8 cellular contexts compared by ENCODE assay signal in genomic region chr11:67421421-67422031, GRCh38. TPM values are rescaled to one million over a fixed set of nuclear protein-coding genes. Genes with fewer than 3 reads are reported as not detected.
DNase-seq lines count a peak whose midpoint lies in the region; ATAC-seq and TF ChIP-seq lines count a peak whose summit lies in the region.

No MANE protein-coding gene starts in this region.

- H3K4me1 ChIP-seq in foreskin keratinocyte: peaks cover 4% of the 10 kb centered on the region
- peaks cover 5% of the 10 kb centered on the region for H3K4me1 ChIP-seq in smooth muscle cell (ENCODE audit: low read depth)

- DNase-seq in H7: no peak
- DNase-seq in T-helper 17 cell: no peak
- DNase-seq in foreskin keratinocyte: no peak
- no peak for DNase-seq in smooth muscle cell (lab: John Stamatoyannopoulos, UW; ENCODE audit: unreplicated experiment)
- no peak for DNase-seq in activated CD4-positive, CD25-positive, alpha-beta regulatory T cell treated with anti-CD3 and anti-CD28 coated beads, Interleukin-2, amount 50 U/mL, for 72 hours
- no peak for DNase-seq in NCI-H2107 (lab: John Stamatoyannopoulos, UW)
- no peak for DNase-seq in COR-L47 (lab: John Stamatoyannopoulos, UW)

- WGBS in smooth muscle cell (ENCODE audit: low lambda C conversion rate): 74% methylated on average over 23 of the region's 23 CpGs

- no peak overlapping the region for H3K9ac ChIP-seq in smooth muscle cell (ENCODE audit: low read depth)

- H3K36me3 ChIP-seq in H7 (replicated peaks; ENCODE audit: control insufficient read depth, insufficient read depth, low read length): no peaks in the 10 kb centered on the region
- no peaks in the 10 kb centered on the region for H3K36me3 ChIP-seq in smooth muscle cell (ENCODE audit: low read depth)

- no peaks in the 10 kb centered on the region for H3K36me3 Mint-ChIP-seq in T-helper 17 cell (ENCODE audit: low read depth)

- H3K27ac ChIP-seq in foreskin keratinocyte (no peak overlapping the region), smooth muscle cell (ENCODE audit: low read depth) (no peak overlapping the region)

- no peak overlapping the region for H2AFZ ChIP-seq in smooth muscle cell (ENCODE audit: low read depth)

- H4K20me1 ChIP-seq in smooth muscle cell (ENCODE audit: low read depth): no peaks in the 10 kb centered on the region

- H3K27me3 ChIP-seq in H7 (ENCODE audit: control insufficient read depth, insufficient read depth, low read length) (peaks cover 7% of the 10 kb centered on the region), foreskin keratinocyte (peaks cover 12% of the 10 kb centered on the region), smooth muscle cell (ENCODE audit: low read depth) (no peaks in the 10 kb centered on the region)

- ATAC-seq in T-helper 17 cell (no peak), foreskin keratinocyte (peak; percentile 24), HG03280 (IDR thresholded peaks at IDR 0.05; ENCODE audit: unreplicated experiment) (no peak)

- H3K9me3 ChIP-seq in T-helper 17 cell (ENCODE audit: control insufficient read depth, low read length, poor library complexity, severe bottlenecking): no peaks in the 10 kb centered on the region
- H3K9me3 ChIP-seq in smooth muscle cell (replicated peaks; ENCODE audit: low read depth): no peaks in the 10 kb centered on the region

- H3K4me3 Mint-ChIP-seq in T-helper 17 cell: peak overlapping the region; percentile 87

- H3K27me3 Mint-ChIP-seq in T-helper 17 cell: no peaks in the 10 kb centered on the region

- TF ChIP-seq CTCF in foreskin keratinocyte (conservative IDR thresholded peaks at IDR 0.05) (peak; percentile 43), smooth muscle cell (IDR thresholded peaks at IDR 0.05; ENCODE audit: borderline replicate concordance, insufficient read depth, poor library complexity, severe bottlenecking) (no peak)

- peaks cover 43% of the 10 kb centered on the region for H3K4me1 Mint-ChIP-seq in T-helper 17 cell

- H3K27ac Mint-ChIP-seq in T-helper 17 cell: no peak overlapping the region

- H3K79me2 ChIP-seq in smooth muscle cell (ENCODE audit: low read depth): no peaks in the 10 kb centered on the region

- no peaks in the 10 kb centered on the region for H3F3A ChIP-seq in smooth muscle cell (ENCODE audit: low read depth)

- H3K4me3 ChIP-seq in H7 (ENCODE audit: insufficient read depth, low read depth, low read length) (peak overlapping the region; percentile 25; the same call in 1 of the 2 replicates), smooth muscle cell (peak overlapping the region; percentile 59)

- H3K4me2 ChIP-seq in smooth muscle cell: peak overlapping the region; percentile 94

RNA-seq across cellular contexts. Expression of gene CARNS1, which starts 6.0 kb away (rescaled TPM):
- total RNA-seq in H7 (2014; rRNA removed; shearing (Covaris generic)): 0.07 and 0.17 TPM in 2 replicates
- total RNA-seq in T-helper 17 cell (1 to 10 TPM; 4.5 to 7.5 TPM), foreskin keratinocyte (not detected in 2 replicates), smooth muscle cell (0.36 and 0.85 TPM in 2 replicates)
- polyA plus RNA-seq in foreskin keratinocyte (0.01 TPM in 1 of 2 replicates, not detected in the other), smooth muscle cell (1.7 and 3.6 TPM in 2 replicates)

RNA-seq across cellular contexts. Expression of gene RPS6KB2, which starts 6.8 kb away (rescaled TPM):
- total RNA-seq in H7 (2014; rRNA removed; shearing (Covaris generic)): 88.9 and 90.2 TPM in 2 replicates
- total RNA-seq in T-helper 17 cell (10 to 100 TPM; 47.8 to 62.7 TPM), foreskin keratinocyte (68.8 and 76.4 TPM in 2 replicates), smooth muscle cell (66.5 and 86.9 TPM in 2 replicates)
- polyA plus RNA-seq in foreskin keratinocyte (77.5 and 91.5 TPM in 2 replicates), smooth muscle cell (102 and 107 TPM in 2 replicates)

RNA-seq across cellular contexts. Expression of gene PTPRCAP, which starts 16.0 kb away (rescaled TPM):
- 0.74 and 2.6 TPM in 2 replicates for total RNA-seq in H7 (2014; rRNA removed; shearing (Covaris generic))
- total RNA-seq in T-helper 17 cell (100 to 1,000 TPM; 170 to 184 TPM), foreskin keratinocyte (0.32 and 0.61 TPM in 2 replicates), smooth muscle cell (2.5 TPM in 1 of 2 replicates, not detected in the other)
- polyA plus RNA-seq in foreskin keratinocyte (0.29 and 0.69 TPM in 2 replicates), smooth muscle cell (1.1 TPM in 2 replicates)

RNA-seq across cellular contexts. Expression of gene TBC1D10C, which starts 17.6 kb away (rescaled TPM):
- total RNA-seq in H7 (2014; rRNA removed; shearing (Covaris generic)): 0.44 and 0.52 TPM in 2 replicates
- total RNA-seq in T-helper 17 cell: 100 to 1,000 TPM; 251 to 262 TPM
- total RNA-seq in foreskin keratinocyte: not detected in 2 replicates
- not detected in 2 replicates for polyA plus RNA-seq in foreskin keratinocyte
- total RNA-seq in smooth muscle cell: not detected in 2 replicates
- polyA plus RNA-seq in smooth muscle cell: 0.32 TPM in 1 of 2 replicates, not detected in the other

RNA-seq across cellular contexts. Expression of gene PPP1CA, which starts 19.9 kb away (rescaled TPM):
- total RNA-seq in H7 (2014; rRNA removed; shearing (Covaris generic)): 246 and 314 TPM in 2 replicates
- 100 to 1,000 TPM; 133 to 146 TPM for total RNA-seq in T-helper 17 cell
- total RNA-seq in foreskin keratinocyte: 205 and 207 TPM in 2 replicates
- polyA plus RNA-seq in foreskin keratinocyte: 235 and 239 TPM in 2 replicates
- 99.3 and 123 TPM in 2 replicates for total RNA-seq in smooth muscle cell
- polyA plus RNA-seq in smooth muscle cell: 210 and 220 TPM in 2 replicates

Comparison
In these comparisons a context has a peak if more than half of its experiments do, and no peak if none do; other contexts are left out.
1. RNA of gene PTPRCAP, which starts 16.0 kb away (total RNA-seq): 170 to 184 TPM in T-helper 17 cell; 0.74 to 2.6 TPM in H7, 0.32 to 0.61 TPM in foreskin keratinocyte and 2.5 TPM in smooth muscle cell; every median in the first group is over 10 times any median in the second.